ENCODE assay signal across 8 cellular contexts in genomic region chr17:76732734-76733617, GRCh38. TPM values are rescaled to one million over a fixed set of nuclear protein-coding genes. Genes with fewer than 3 reads are reported as not detected.
A peak's percentile ranks its signal among the peaks of the same experiment; 100 is the strongest.
DNase-seq lines count a peak whose midpoint lies in the region; ATAC-seq and TF ChIP-seq lines count a peak whose summit lies in the region.
"Had no signal": no experiment of that assay in that cellular context is flagged by ENCODE, and none has a peak within 500 bp of the region (broad histone marks: within the 10 kb centered on the region; RNA-seq: fewer than 3 reads in every experiment).

No MANE protein-coding gene starts in this region.

- H3K4me2 ChIP-seq in osteoblast (ENCODE audit: insufficient read depth, low read length): peak overlapping the region; percentile 94

- H3K27me3 ChIP-seq in MG63 (no peaks in the 10 kb centered on the region), brain microvascular endothelial cell (replicated peaks) (no peaks in the 10 kb centered on the region), osteoblast (ENCODE audit: insufficient read depth, low read length) (no peaks in the 10 kb centered on the region)
- H3K27me3 ChIP-seq: dorsolateral prefrontal cortex had no signal

- TF ChIP-seq CTCF in GM12864 (IDR thresholded peaks at IDR 0.05; ENCODE audit: low read depth, low read length, missing control alignments): no peak
- no peak for TF ChIP-seq CTCF in brain microvascular endothelial cell (IDR thresholded peaks at IDR 0.05; ENCODE audit: low read depth, low read length, missing control alignments)
- TF ChIP-seq CTCF in osteoblast (IDR thresholded peaks at IDR 0.05; ENCODE audit: extremely low read depth, low read depth, low read length): no peak

- no peak overlapping the region for H2AFZ ChIP-seq in osteoblast (ENCODE audit: low read length)

- H3K9me3 ChIP-seq in MG63: no peaks in the 10 kb centered on the region
- no peaks in the 10 kb centered on the region for H3K9me3 ChIP-seq in osteoblast (ENCODE audit: low read depth, low read length)

- H3K4me3 ChIP-seq in GM12864 (ENCODE audit: low read depth, low read length): peak overlapping the region; percentile 99; the same call in 1 of the 2 replicates
- peak overlapping the region; percentile 97; the same call in 1 of the 2 replicates for H3K4me3 ChIP-seq in MG63
- peak overlapping the region; percentile 80 for H3K4me3 ChIP-seq in brain microvascular endothelial cell (ENCODE audit: low read depth, low read length)
- H3K4me3 ChIP-seq in osteoblast (ENCODE audit: insufficient read depth, low read length): no peak overlapping the region

- DNase-seq in GM12864 (ENCODE audit: low read depth) (no peak), MG63 (peak; percentile 44), brain microvascular endothelial cell (no peak), osteoblast (ENCODE audit: insufficient read length, low spot score, missing footprints) (peak; percentile 10), COLO829 (ENCODE audit: low spot score) (no peak)
- DNase-seq: dorsolateral prefrontal cortex had no signal

- H3K4me1 ChIP-seq in osteoblast (ENCODE audit: insufficient read depth, low read length): peaks cover 38% of the 10 kb centered on the region

- peaks cover 86% of the 10 kb centered on the region for H3K79me2 ChIP-seq in osteoblast (ENCODE audit: insufficient read depth, low read length)

- in situ Hi-C loops in brain microvascular endothelial cell (cut with HindIII; ENCODE audit: low pct_ligation_motif_present, low sequenced_read_pairs): no loop called here

- H3K36me3 ChIP-seq in MG63: peaks cover 73% of the 10 kb centered on the region
- H3K36me3 ChIP-seq in brain microvascular endothelial cell (replicated peaks): peaks cover 50% of the 10 kb centered on the region
- H3K36me3 ChIP-seq in osteoblast (ENCODE audit: insufficient read depth, low read length): peaks cover 57% of the 10 kb centered on the region

- ATAC-seq in HG03159 (IDR thresholded peaks at IDR 0.05; ENCODE audit: unreplicated experiment) (no peak), HG03354 (IDR thresholded peaks at IDR 0.05; ENCODE audit: poor library complexity, severe bottlenecking, unreplicated experiment) (no peak)

- H3K27ac ChIP-seq in brain microvascular endothelial cell (no peak overlapping the region), osteoblast (ENCODE audit: low read depth, low read length) (peak overlapping the region; percentile 50)

- H4K20me1 ChIP-seq in osteoblast (ENCODE audit: insufficient read depth, low read length): peaks cover 41% of the 10 kb centered on the region

RNA-seq across cellular contexts. Expression of gene SRSF2, which starts 4.2 kb away (rescaled TPM):
- 292 and 619 TPM in 2 replicates for total RNA-seq in MG63 (2014; rRNA removed; shearing (Covaris generic); ENCODE audit: low replicate concordance)
- total RNA-seq in osteoblast: 88.7 and 102 TPM in 2 replicates

RNA-seq across cellular contexts. Expression of gene MFSD11, which starts 4.9 kb away (rescaled TPM):
- 23.8 and 24.9 TPM in 2 replicates for total RNA-seq in MG63 (2014; rRNA removed; shearing (Covaris generic); ENCODE audit: low replicate concordance)
- 42.0 and 45.4 TPM in 2 replicates for total RNA-seq in osteoblast

RNA-seq across cellular contexts. Expression of gene METTL23, which starts 6.3 kb away (rescaled TPM):
- total RNA-seq in MG63 (2014; rRNA removed; shearing (Covaris generic); ENCODE audit: low replicate concordance): 44.4 and 44.9 TPM in 2 replicates
- total RNA-seq in osteoblast: 25.7 and 28.6 TPM in 2 replicates

RNA-seq across cellular contexts. Expression of gene JMJD6, which starts 6.6 kb away (rescaled TPM):
- 28.2 and 55.1 TPM in 2 replicates for total RNA-seq in MG63 (2014; rRNA removed; shearing (Covaris generic); ENCODE audit: low replicate concordance)
- 18.8 and 21.5 TPM in 2 replicates for total RNA-seq in osteoblast

RNA-seq across cellular contexts. Expression of gene MXRA7, which starts 22.2 kb away (rescaled TPM):
- total RNA-seq in MG63 (2014; rRNA removed; shearing (Covaris generic); ENCODE audit: low replicate concordance): 53.8 and 65.4 TPM in 2 replicates
- total RNA-seq in osteoblast: 352 and 388 TPM in 2 replicates

Comparison
In these comparisons a context has a peak if more than half of its experiments do, and no peak if none do; other contexts are left out.
1. DNase-seq: peak in MG63 (single experiment) and osteoblast (single experiment); none in GM12864 (single experiment), brain microvascular endothelial cell (single experiment) and COLO829 (single experiment).